ENCODE assay signal across 8 cellular contexts in genomic region chr3:53891500-53892334, GRCh38. TPM values are rescaled to one million over a fixed set of nuclear protein-coding genes. Genes with fewer than 3 reads are reported as not detected.
A peak's percentile ranks its signal among the peaks of the same experiment; 100 is the strongest.
DNase-seq lines count a peak whose midpoint lies in the region; ATAC-seq, FAIRE-seq and TF ChIP-seq lines count a peak whose summit lies in the region.

Gene SELENOK (minus strand): TSS chr3:53891859.

- H3K14ac ChIP-seq in trophoblast cell (ENCODE audit: low read length), result peak within 1 kb of the TSS; percentile 77

- H4K91ac ChIP-seq in trophoblast cell (ENCODE audit: low read depth, low read length), result peak within 1 kb of the TSS; percentile 82

- H3K36me3 ChIP-seq in adrenal gland (replicated peaks in 1 of 2) (peaks cover 0 to 4% of the 10 kb centered on the region in 2 donors), trophoblast cell (ENCODE audit: control insufficient read depth in 1 of 2, insufficient read depth in 2 of 2, low read length in 2 of 2) (peaks cover 0 to 3% of the 10 kb centered on the region in 2 experiments), transverse colon (no peaks in the 10 kb centered on the region)

- H3K27ac ChIP-seq in adrenal gland, result peak within 1 kb of the TSS; percentile 41 to 97 (median 89)
- H3K27ac ChIP-seq in trophoblast cell (ENCODE audit: low read depth, low read length), result peak within 1 kb of the TSS; percentile 77
- H3K27ac ChIP-seq in transverse colon, result peak within 1 kb of the TSS; percentile 93 to 98 (median 97)

- no peaks in the 10 kb centered on the region for H3K9me3 ChIP-seq in adrenal gland (replicated peaks in 1 of 3)
- H3K9me3 ChIP-seq in trophoblast cell (ENCODE audit: insufficient read depth, low read depth, low read length), result no peaks in the 10 kb centered on the region
- no peaks in the 10 kb centered on the region for H3K9me3 ChIP-seq in transverse colon

- H3K79me1 ChIP-seq in trophoblast cell (ENCODE audit: low read length), result peaks cover 9% of the 10 kb centered on the region

- peaks cover 8% of the 10 kb centered on the region for H3K79me2 ChIP-seq in trophoblast cell (ENCODE audit: control insufficient read depth, insufficient read depth, low read length, poor library complexity)

- H2BK12ac ChIP-seq in trophoblast cell (ENCODE audit: low read length), result peak within 1 kb of the TSS; percentile 6

- peak within 1 kb of the TSS; percentile 93 for H3K4me2 ChIP-seq in trophoblast cell (ENCODE audit: low read length)

- TF ChIP-seq CTCF in adrenal gland (IDR thresholded peaks at IDR 0.05), result no peak
- no peak for TF ChIP-seq CTCF in transverse colon (IDR thresholded peaks at IDR 0.05)

- H3K4me1 ChIP-seq in adrenal gland (replicated peaks in 1 of 2), result peaks cover 7 to 22% of the 10 kb centered on the region in 2 donors
- H3K4me1 ChIP-seq in trophoblast cell (ENCODE audit: control insufficient read depth in 1 of 2, insufficient read depth in 2 of 2, low read length in 2 of 2), result peaks cover 0 to 7% of the 10 kb centered on the region in 2 experiments
- H3K4me1 ChIP-seq in transverse colon, result peaks cover 14 to 32% (median 19%) of the 10 kb centered on the region in 4 donors

- peak within 1 kb of the TSS; percentile 94 for H4K8ac ChIP-seq in trophoblast cell (ENCODE audit: low read depth, low read length)

- peak; percentile 99 for FAIRE-seq in GM12892 (lab: Jason Lieb, UNC)

- DNase-seq in GM12892 (ENCODE audit: insufficient read length), result peak; percentile 68
- DNase-seq in NCI-H146 (lab: John Stamatoyannopoulos, UW), result peak; percentile 98
- DNase-seq in T-helper 1 cell, result peak; percentile 91 to 99 (median 96)
- DNase-seq in adrenal gland, result peak; percentile 98 to 100 (median 99)
- DNase-seq in cardiac septum (ENCODE audit: low spot score), result peak; percentile 99
- peak; percentile 100 for DNase-seq in trophoblast cell
- DNase-seq in transverse colon, result peak; percentile 99

- peak within 1 kb of the TSS; percentile 44 for H3K18ac ChIP-seq in trophoblast cell (ENCODE audit: low read length)

- H2BK5ac ChIP-seq in trophoblast cell (ENCODE audit: low read depth, low read length, poor library complexity), result peak within 1 kb of the TSS; percentile 45

- no peak within 1 kb of the TSS for H3K23ac ChIP-seq in trophoblast cell (ENCODE audit: low read length)

- peak within 1 kb of the TSS; percentile 31 to 97 (median 84) for H3K4me3 ChIP-seq in adrenal gland
- H3K4me3 ChIP-seq in trophoblast cell (ENCODE audit: low read depth, low read length), result peak within 1 kb of the TSS; percentile 97
- H3K4me3 ChIP-seq in transverse colon, result peak within 1 kb of the TSS; percentile 67 to 93 (median 85)

- no peak for TF ChIP-seq EP300 in transverse colon (IDR thresholded peaks at IDR 0.05; ENCODE audit: low read depth)

- peak within 1 kb of the TSS; percentile 73 for H2AK5ac ChIP-seq in trophoblast cell (ENCODE audit: low read length)

- no peaks in the 10 kb centered on the region for H3K27me3 ChIP-seq in adrenal gland
- no peaks in the 10 kb centered on the region for H3K27me3 ChIP-seq in trophoblast cell (ENCODE audit: insufficient read depth, low read length)
- no peaks in the 10 kb centered on the region for H3K27me3 ChIP-seq in transverse colon

- intact Hi-C loops in adrenal gland (cut with DNase I), result no loop called here
- intact Hi-C loops in cardiac septum (cut with DNase I), result loop anchor here (1.0 kb wide), 1 partner anchor 9 kb away; the partner anchor contains the start of gene ACTR8
- intact Hi-C loops in transverse colon (cut with DNase I; ENCODE audit: low total_unique reads), result no loop called here

- H2AFZ ChIP-seq in trophoblast cell (ENCODE audit: insufficient read depth, low read length, poor library complexity), result peak within 1 kb of the TSS; percentile 61

- H3K9ac ChIP-seq in trophoblast cell (ENCODE audit: low read length), result peak within 1 kb of the TSS; percentile 95

- peak; percentile 93 for TF ChIP-seq POLR2A in GM12892 (IDR thresholded peaks at IDR 0.05; ENCODE audit: low read depth, low read length)
- peak; percentile 93 to 99 for TF ChIP-seq POLR2A in adrenal gland (IDR thresholded peaks at IDR 0.05)
- TF ChIP-seq POLR2A in transverse colon (IDR thresholded peaks at IDR 0.05), result peak; percentile 99

- peak within 1 kb of the TSS; percentile 82 for H4K12ac ChIP-seq in trophoblast cell (ENCODE audit: low read depth, low read length)

- H2BK120ac ChIP-seq in trophoblast cell (ENCODE audit: insufficient read depth, low read length, poor library complexity), result peak within 1 kb of the TSS; percentile 34

- in situ Hi-C loops in transverse colon (cut with MboI; ENCODE audit: low pct_ligation_motif_present in 1 of 4, low pct_unique_long_range_greater_than_20kb in 1 of 4, low sequenced_read_pairs in 3 of 4), result loop anchor here in 1 of 4 donors (25.0 kb wide), 1 partner anchor 554 kb away; the partner anchor contains the start of gene DCP1A

- peak within 1 kb of the TSS; percentile 24 for H3K4ac ChIP-seq in trophoblast cell (ENCODE audit: low read depth, low read length)

- peak; percentile 95 for ATAC-seq in HG02852 (IDR thresholded peaks at IDR 0.05; ENCODE audit: unreplicated experiment)

- WGBS in adrenal gland, 4 donors, result 0 to 1% (median 0%) methylated on average over 23 to 73 of the region's 73 CpGs
- WGBS in trophoblast cell (ENCODE audit: extremely low coverage, insufficient coverage, insufficient read length), result no CpG with 5 or more reads among the region's 73 CpGs
- WGBS in transverse colon (ENCODE audit: low coverage in 1 of 2), 2 donors, result 0% methylated on average over 52 of the region's 73 CpGs; no CpG with 5 or more reads in 1 of the 2 donors

RNA-seq across cellular contexts. Expression of gene SELENOK, which starts in this region (rescaled TPM):
- 79.9 TPM for polyA plus RNA-seq in GM12892 (2012; ENCODE audit: missing spikeins)
- total RNA-seq in adrenal gland (100 to 1,000 TPM in 1 of 8 donors, 10 to 100 TPM in 7; 36.2 to 116 (median 58.4) TPM), cardiac septum (89.3 TPM), transverse colon (10 to 100 TPM; 14.6 to 77.4 (median 35.6) TPM)
- 100 to 1,000 TPM; 112 to 203 (median 123) TPM for polyA plus RNA-seq in adrenal gland
- polyA plus RNA-seq in trophoblast cell (2013), result 90.3 and 101 TPM in 2 replicates

Comparison
In these comparisons a context has a peak if more than half of its experiments do, and no peak if none do; other contexts are left out.
1. Peak in every context shown above with its lines: DNase-seq, ATAC-seq, H3K4me3 ChIP-seq and H3K27ac ChIP-seq.